In the genomic region with DNA sequence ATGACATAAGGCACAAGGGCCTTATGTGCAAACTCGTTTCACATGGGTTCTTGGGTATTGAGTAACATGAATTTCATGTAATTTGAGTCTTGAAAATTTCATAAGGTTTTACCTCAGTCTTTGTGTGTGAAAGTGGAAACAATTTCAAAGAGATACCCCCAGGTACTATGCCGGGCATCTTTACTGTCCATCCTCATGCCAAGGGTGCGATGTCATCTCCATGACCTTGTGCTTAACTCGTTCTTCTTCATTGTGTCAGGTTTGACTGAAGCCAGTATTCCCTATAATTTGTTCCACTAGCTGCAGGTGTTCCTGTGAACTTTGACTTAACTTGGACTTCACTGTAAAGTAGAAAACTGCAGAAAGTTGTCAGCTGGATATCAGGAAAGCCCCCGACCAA, we compare ENCODE assay signal across 32 cellular contexts.
"Had no signal": no experiment of that assay in that cellular context is flagged by ENCODE, and none has a peak within 500 bp of the region (broad histone marks: within the 10 kb centered on the region; RNA-seq: fewer than 3 reads in every experiment).

No MANE protein-coding gene starts in this region.

- ATAC-seq: activated CD4-positive, CD25-positive, alpha-beta regulatory T cell treated with anti-CD3 and anti-CD28 coated beads, Interleukin-2, amount 50 U/mL, for 24 hours; activated CD8-positive, alpha-beta T cell treated with anti-CD3 and anti-CD28 coated beads for 36 hours; activated naive CD8-positive, alpha-beta T cell treated with anti-CD3 and anti-CD28 coated beads, Interleukin-2, amount 50 U/mL, for 24 hours; activated T-cell treated with anti-CD3 and anti-CD28 coated beads, Interleukin-2, amount 50 U/mL, for 4 hours; activated T-helper 17 cell treated with anti-CD3 and anti-CD28 coated beads, Interleukin-2, amount 50 U/mL, for 72 hours; gastroesophageal sphincter; T-helper 17 cell had no signal

- H3K27me3 Mint-ChIP-seq: activated B cell treated with CpG ODN at 0.5 μM for 24 hours; activated CD8-positive, alpha-beta T cell treated with anti-CD3 and anti-CD28 coated beads for 36 hours; activated T-helper 17 cell treated with anti-CD3 and anti-CD28 coated beads, Interleukin-2, amount 50 U/mL, for 72 hours; brain; T-helper 17 cell had no signal

- H3K36me3 Mint-ChIP-seq: activated naive CD8-positive, alpha-beta T cell; brain had no signal

- H3K4me3 ChIP-seq: ascending aorta, breast epithelium, cardiac muscle cell, colonic mucosa, esophagus squamous epithelium, gastroesophageal sphincter had no signal

- H3K27ac ChIP-seq: ascending aorta, breast epithelium, cardiac muscle cell, colonic mucosa, epithelial cell of prostate, esophagus squamous epithelium, gastroesophageal sphincter, WERI-Rb-1 had no signal

- H3K36me3 ChIP-seq: ascending aorta, breast epithelium, cardiac muscle cell, colonic mucosa, esophagus squamous epithelium, WERI-Rb-1 had no signal

- H3K9me3 Mint-ChIP-seq: brain had no signal

- H3K4me1 Mint-ChIP-seq: activated B cell treated with CpG ODN at 0.5 μM for 24 hours; activated naive CD8-positive, alpha-beta T cell treated with anti-CD3 and anti-CD28 coated beads, Interleukin-2, amount 50 U/mL, for 24 hours; activated T-helper 17 cell treated with anti-CD3 and anti-CD28 coated beads, Interleukin-2, amount 50 U/mL, for 72 hours; brain; T-helper 17 cell had no signal

- H3K4me1 ChIP-seq: ascending aorta, breast epithelium, colonic mucosa, esophagus squamous epithelium had no signal

- H3K27me3 ChIP-seq: ascending aorta, breast epithelium, cardiac muscle cell, colonic mucosa, esophagus squamous epithelium, gastroesophageal sphincter had no signal

- DNase-seq: activated B cell treated with CpG ODN at 0.5 μM for 24 hours; activated CD4-positive, alpha-beta T cell treated with anti-CD3 and anti-CD28 coated beads for 48 hours; activated CD4-positive, alpha-beta T cell treated with anti-CD3 and anti-CD28 coated beads, Interleukin-2, amount 50 U/mL, for 1 hour; activated CD4-positive, alpha-beta T cell treated with anti-CD3 and anti-CD28 coated beads, Interleukin-2, amount 50 U/mL, for 48 hours; activated CD8-positive, alpha-beta memory T cell treated with anti-CD3 and anti-CD28 coated beads for 24 hours; activated CD8-positive, alpha-beta T cell treated with anti-CD3 and anti-CD28 coated beads for 36 hours; activated effector memory CD4-positive, alpha-beta T cell treated with Interleukin-2 at 50 U/mL for 16 hours; activated gamma-delta T cell treated with Interleukin-2 at 50 U/mL for 16 hours; activated naive CD4-positive, alpha-beta T cell treated with anti-CD3 and anti-CD28 coated beads, Interleukin-2, amount 50 U/mL, for 16 hours; activated naive CD4-positive, alpha-beta T cell treated with Interleukin-2 at 50 U/mL for 16 hours; activated naive CD8-positive, alpha-beta T cell treated with anti-CD3 and anti-CD28 coated beads, Interleukin-2, amount 50 U/mL, for 24 hours; activated T-cell treated with anti-CD3 and anti-CD28 coated beads, Interleukin-2, amount 50 U/mL, for 4 hours; central memory CD4-positive, alpha-beta T cell; cerebellar nuclear complex; colonic mucosa; effector CD8-positive, alpha-beta T cell; esophagus squamous epithelium; foreskin melanocyte; T-helper 1 cell; T-helper 17 cell; T1000; WERI-Rb-1 had no signal

- H3K9me3 ChIP-seq: ascending aorta, breast epithelium, colonic mucosa, esophagus squamous epithelium, gastroesophageal sphincter had no signal

- H3K27ac Mint-ChIP-seq: activated B cell treated with CpG ODN at 0.5 μM for 24 hours; activated CD8-positive, alpha-beta T cell treated with anti-CD3 and anti-CD28 coated beads for 36 hours; activated naive CD8-positive, alpha-beta T cell; activated naive CD8-positive, alpha-beta T cell treated with anti-CD3 and anti-CD28 coated beads, Interleukin-2, amount 50 U/mL, for 24 hours; activated T-helper 17 cell treated with anti-CD3 and anti-CD28 coated beads, Interleukin-2, amount 50 U/mL, for 72 hours; brain; T-helper 17 cell; T-helper 2 cell treated with Interferon-gamma antibody and Interleukin-4, amounts not matched to agents 5 μg/mL and 100 μg/mL, for 36 hours had no signal

- H3K4me3 Mint-ChIP-seq: activated B cell treated with CpG ODN at 0.5 μM for 24 hours; activated CD8-positive, alpha-beta T cell treated with anti-CD3 and anti-CD28 coated beads for 36 hours; activated naive CD8-positive, alpha-beta T cell; activated naive CD8-positive, alpha-beta T cell treated with anti-CD3 and anti-CD28 coated beads, Interleukin-2, amount 50 U/mL, for 24 hours; activated T-cell treated with anti-CD3 and anti-CD28 coated beads, Interleukin-2, amount 50 U/mL, for 4 hours; activated T-helper 17 cell treated with anti-CD3 and anti-CD28 coated beads, Interleukin-2, amount 50 U/mL, for 72 hours; brain; T-helper 17 cell; T-helper 2 cell treated with Interferon-gamma antibody and Interleukin-4, amounts not matched to agents 5 μg/mL and 100 μg/mL, for 36 hours had no signal
